17 cellular contexts compared by ENCODE assay signal in genomic region chr1:38375035-38375434, GRCh38.
DNase-seq lines count a peak whose midpoint lies in the region; ATAC-seq, FAIRE-seq and TF ChIP-seq lines count a peak whose summit lies in the region.
"Had no signal": no experiment of that assay in that cellular context is flagged by ENCODE, and none has a peak within 500 bp of the region (broad histone marks: within the 10 kb centered on the region; RNA-seq: fewer than 3 reads in every experiment).

No MANE protein-coding gene starts in this region.

- TF ChIP-seq POLR2A in K562 (conservative IDR thresholded peaks at IDR 0.05) (no peak), esophagus muscularis mucosa (IDR thresholded peaks at IDR 0.05; ENCODE audit: low read depth) (no peak)

- H2AFZ ChIP-seq in Karpas-422 (ENCODE audit: low read length) (no peak overlapping the region), K562 (ENCODE audit: low read depth, low read length) (no peak overlapping the region)
- H2AFZ ChIP-seq: GM23248 had no signal

- H3K36me3 ChIP-seq in Karpas-422 (ENCODE audit: insufficient read depth, low read length) = peaks cover 7% of the 10 kb centered on the region; the same call in 1 of the 2 replicates
- H3K36me3 ChIP-seq in K562 (ENCODE audit: control insufficient read depth, insufficient read depth, low read length) = no peaks in the 10 kb centered on the region
- no peaks in the 10 kb centered on the region for H3K36me3 ChIP-seq in esophagus muscularis mucosa

- CTCF ChIA-PET in K562 (lab: Yijun Ruan, JAX; ENCODE audit: low intra/inter-chr PET ratio) = no interaction called here
- CTCF ChIA-PET in activated CD4-positive, alpha-beta T cell treated with anti-CD3 and anti-CD28 coated beads, Interleukin-2, amount 10 ng/mL, durations not matched to agents 7 days and 5 days (lab: Charles Lee) = no interaction called here

- H3K79me2 ChIP-seq in Karpas-422 (ENCODE audit: low read length) (no peaks in the 10 kb centered on the region), K562 (ENCODE audit: control insufficient read depth, insufficient read depth, low read length) (no peaks in the 10 kb centered on the region)

- DNase-seq in Karpas-422 = no peak
- no peak for DNase-seq in K562 (ENCODE audit: extremely low read depth in 1 of 4, low spot score in 3 of 4)
- DNase-seq in esophagus muscularis mucosa (ENCODE audit: extremely low spot score) = peak; percentile 83
- DNase-seq in effector CD8-positive, alpha-beta T cell (lab: John Stamatoyannopoulos, UW) = no peak
- no peak for DNase-seq in activated CD4-positive, alpha-beta T cell treated with anti-CD3 and anti-CD28 coated beads, Interleukin-2, amount 10 ng/mL, durations not matched to agents 7 days and 5 days
- DNase-seq in mesothelial cell of epicardium (ENCODE audit: low spot score in 2 of 2, unreplicated experiment in 2 of 2) = no peak
- DNase-seq: C1 segment of cervical spinal cord; Caco-2; CD4-positive, alpha-beta memory T cell; DMS153; DND-41; GM23248; H7; HCEC 1CT had no signal

- H3K4me2 ChIP-seq in Karpas-422 (ENCODE audit: low read depth, low read length, poor library complexity, severe bottlenecking) (no peak overlapping the region), K562 (ENCODE audit: insufficient read depth, low read length) (no peak overlapping the region)

- TF ChIP-seq RAD21 in K562 (CRISPR knock-in tag; conservative IDR thresholded peaks at IDR 0.05 in 1 of 2, IDR thresholded peaks at IDR 0.05 in 1 of 2) = no peak

- H3K4me3 ChIP-seq in Karpas-422 (ENCODE audit: low read length) = 0 out of 2 replicates have a peak overlapping the region, but pooled peaks have one; percentile 21
- H3K4me3 ChIP-seq in K562 = no peak overlapping the region
- no peak overlapping the region for H3K4me3 ChIP-seq in esophagus muscularis mucosa
- H3K4me3 ChIP-seq: GM23248 had no signal

- in situ Hi-C loops in K562 (cut with MboI) = no loop called here

- POLR2A ChIA-PET in K562 (lab: Yijun Ruan, JAX) = no interaction called here
- POLR2A ChIA-PET in activated CD4-positive, alpha-beta T cell treated with anti-CD3 and anti-CD28 coated beads, Interleukin-2, amount 10 ng/mL, durations not matched to agents 7 days and 5 days (lab: Charles Lee) = no interaction called here

- H3K9ac ChIP-seq in Karpas-422 (ENCODE audit: low read length) = no peak overlapping the region
- no peak overlapping the region for H3K9ac ChIP-seq in K562 (ENCODE audit: insufficient read depth in 1 of 2, low read depth in 2 of 2, low read length in 2 of 2)
- H3K9ac ChIP-seq: GM23248 had no signal

- no peak overlapping the region for H3K27ac Mint-ChIP-seq in activated CD4-positive, alpha-beta T cell treated with anti-CD3 and anti-CD28 coated beads, Interleukin-2, amount 10 ng/mL, durations not matched to agents 7 days and 5 days
- H3K27ac Mint-ChIP-seq in mesothelial cell of epicardium = no peak overlapping the region
- H3K27ac Mint-ChIP-seq: CD4-positive, alpha-beta memory T cell had no signal

- intact Hi-C loops in K562 (cut with micrococcal nuclease) (no loop called here), esophagus muscularis mucosa (cut with DNase I) (no loop called here)

- no peaks in the 10 kb centered on the region for H3K27me3 ChIP-seq in Karpas-422 (ENCODE audit: low read length)
- peaks cover 11 to 28% of the 10 kb centered on the region in 2 experiments; a peak in 4 of 5 replicates for H3K27me3 ChIP-seq in K562 (ENCODE audit: control insufficient read depth in 2 of 2, insufficient read depth in 2 of 2, low read length in 2 of 2)
- H3K27me3 ChIP-seq in esophagus muscularis mucosa = peaks cover 0 to 22% (median 0%) of the 10 kb centered on the region in 4 donors

- H3K9me3 ChIP-seq in Karpas-422 (ENCODE audit: low read length) (peaks cover 15% of the 10 kb centered on the region), K562 (replicated peaks; ENCODE audit: control insufficient read depth, insufficient read depth, low read depth, low read length) (peaks cover 3% of the 10 kb centered on the region; the same call in 1 of the 2 replicates), esophagus muscularis mucosa (peaks cover 0 to 19% (median 10%) of the 10 kb centered on the region in 4 donors)
- H3K9me3 ChIP-seq: Caco-2 had no signal

- no peaks in the 10 kb centered on the region for H3K36me3 Mint-ChIP-seq in activated CD4-positive, alpha-beta T cell treated with anti-CD3 and anti-CD28 coated beads, Interleukin-2, amount 10 ng/mL, durations not matched to agents 7 days and 5 days (ENCODE audit: low read depth)
- no peaks in the 10 kb centered on the region for H3K36me3 Mint-ChIP-seq in mesothelial cell of epicardium

- no peak for FAIRE-seq in K562 (lab: Jason Lieb, UNC)
- FAIRE-seq: G401.6, GM12892, H1 had no signal

- H3K27me3 Mint-ChIP-seq in activated CD4-positive, alpha-beta T cell treated with anti-CD3 and anti-CD28 coated beads, Interleukin-2, amount 10 ng/mL, durations not matched to agents 7 days and 5 days = no peaks in the 10 kb centered on the region
- H3K27me3 Mint-ChIP-seq in mesothelial cell of epicardium (ENCODE audit: low read depth) = peaks cover 45% of the 10 kb centered on the region

- H3K4me3 Mint-ChIP-seq in activated CD4-positive, alpha-beta T cell treated with anti-CD3 and anti-CD28 coated beads, Interleukin-2, amount 10 ng/mL, durations not matched to agents 7 days and 5 days = no peak overlapping the region
- H3K4me3 Mint-ChIP-seq in mesothelial cell of epicardium = no peak overlapping the region
- H3K4me3 Mint-ChIP-seq: CD4-positive, alpha-beta memory T cell had no signal

- TF ChIP-seq EP300 in K562 (IDR thresholded peaks at IDR 0.05; ENCODE audit: low read length) = no peak
- TF ChIP-seq EP300 in esophagus muscularis mucosa (IDR thresholded peaks at IDR 0.05) = no peak

- H3K4me1 ChIP-seq in Karpas-422 (ENCODE audit: low read length) (peaks cover 55% of the 10 kb centered on the region), K562 (replicated peaks in 1 of 2; ENCODE audit: control insufficient read depth in 2 of 2, insufficient read depth in 2 of 2, low read length in 2 of 2) (no peaks in the 10 kb centered on the region), esophagus muscularis mucosa (no peaks in the 10 kb centered on the region)
- H3K4me1 ChIP-seq: Caco-2 had no signal

- BruUV-seq in K562 (replicated peaks; lab: Mats Ljungman, UMichigan) = no TSS peak

- peak overlapping the region; percentile 94 for H3K27ac ChIP-seq in Karpas-422 (ENCODE audit: low read length)
- H3K27ac ChIP-seq in K562 (ENCODE audit: extremely low read depth, low read depth, low read length) = no peak overlapping the region
- H3K27ac ChIP-seq in esophagus muscularis mucosa (replicated peaks in 1 of 4) = no peak overlapping the region
- H3K27ac ChIP-seq: GM23248 had no signal

- H4K20me1 ChIP-seq in Karpas-422 (ENCODE audit: insufficient read depth, low read depth, low read length) = no peaks in the 10 kb centered on the region
- no peaks in the 10 kb centered on the region for H4K20me1 ChIP-seq in K562 (replicated peaks; ENCODE audit: control insufficient read depth, insufficient read depth, low read length)

- no peaks in the 10 kb centered on the region for H3K9me1 ChIP-seq in K562 (ENCODE audit: control insufficient read depth, insufficient read depth, low read length)

- H3K4me1 Mint-ChIP-seq in activated CD4-positive, alpha-beta T cell treated with anti-CD3 and anti-CD28 coated beads, Interleukin-2, amount 10 ng/mL, durations not matched to agents 7 days and 5 days = no peaks in the 10 kb centered on the region
- no peaks in the 10 kb centered on the region for H3K4me1 Mint-ChIP-seq in mesothelial cell of epicardium
- H3K4me1 Mint-ChIP-seq: CD4-positive, alpha-beta memory T cell had no signal

- no peaks in the 10 kb centered on the region for H3K9me2 ChIP-seq in Karpas-422 (replicated peaks; ENCODE audit: insufficient read depth, low read length)

- WGBS in K562 (ENCODE audit: insufficient coverage, low coverage, missing lambda C conversion rate) = 0% methylated on average over 1 of the region's 1 CpG
- 58% methylated on average over 1 of the region's 1 CpG for WGBS in esophagus muscularis mucosa

- ATAC-seq in K562 = no peak

- TF ChIP-seq CTCF in K562 (IDR thresholded peaks at IDR 0.05 in 2 of 3, conservative IDR thresholded peaks at IDR 0.05 in 1 of 3; ENCODE audit: insufficient read depth in 2 of 3, low read depth in 1 of 3, low read length in 3 of 3) (no peak), esophagus muscularis mucosa (IDR thresholded peaks at IDR 0.05) (no peak), mesothelial cell of epicardium (IDR thresholded peaks at IDR 0.05; ENCODE audit: unreplicated experiment) (no peak)

- peaks cover 10% of the 10 kb centered on the region for H3K9me3 Mint-ChIP-seq in activated CD4-positive, alpha-beta T cell treated with anti-CD3 and anti-CD28 coated beads, Interleukin-2, amount 10 ng/mL, durations not matched to agents 7 days and 5 days
- peaks cover 28% of the 10 kb centered on the region for H3K9me3 Mint-ChIP-seq in mesothelial cell of epicardium

TF ChIP-seq in K562, 482 proteins besides CTCF, POLR2A, EP300 and RAD21 (continues in another document):
- TF ChIP-seq ZNF699 (CRISPR knock-in tag; IDR thresholded peaks at IDR 0.05; ENCODE audit: insufficient replicate concordance) (no peak), CBFA2T2 (conservative IDR thresholded peaks at IDR 0.05) (no peak), MAFK (IDR thresholded peaks at IDR 0.05; ENCODE audit: low read length) (no peak), ZBTB43 (CRISPR knock-in tag; IDR thresholded peaks at IDR 0.05) (no peak), MLX (CRISPR knock-in tag; conservative IDR thresholded peaks at IDR 0.05) (no peak)
